ENCODE assay signal across 30 cellular contexts in the genomic region with DNA sequence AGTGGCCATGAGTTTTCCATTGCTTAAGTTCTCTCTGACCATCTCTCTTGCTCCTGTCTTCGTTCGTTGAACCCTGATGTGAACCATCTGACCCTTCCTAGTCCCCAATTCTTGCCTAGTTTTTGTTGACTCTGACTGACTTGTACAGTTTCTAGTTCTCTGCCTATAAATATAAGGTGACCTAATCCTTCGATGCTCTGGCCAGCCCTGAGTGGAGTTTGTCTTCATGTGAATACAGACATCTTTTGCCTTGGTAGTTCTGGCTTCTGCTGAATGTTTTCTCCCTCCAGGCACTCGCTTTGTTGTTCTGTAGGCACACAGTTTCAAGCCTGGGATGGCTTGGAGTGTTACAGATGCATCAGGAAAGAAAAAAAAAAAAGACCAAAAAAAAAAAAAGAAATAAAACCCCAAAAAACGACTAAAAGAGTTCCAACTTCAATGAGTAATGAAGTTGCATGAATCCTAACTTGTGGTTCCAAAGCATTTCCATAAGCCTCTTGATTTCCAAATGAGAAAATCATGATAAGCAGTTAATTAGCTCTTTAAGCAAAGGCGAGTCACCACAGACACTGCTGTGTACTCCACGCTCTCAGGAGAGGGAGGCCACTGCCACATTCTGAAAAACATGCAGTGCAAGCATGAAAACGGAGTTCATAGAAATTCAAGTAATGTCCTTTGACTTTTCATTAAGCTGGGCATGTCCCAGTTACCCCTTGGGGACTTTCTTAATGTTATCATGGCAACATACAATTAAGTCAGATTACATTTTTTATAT.
DNase-seq lines count a peak whose midpoint lies in the region; ATAC-seq and TF ChIP-seq lines count a peak whose summit lies in the region.
"Had no signal": no experiment of that assay in that cellular context is flagged by ENCODE, and none has a peak within 500 bp of the region (broad histone marks: within the 10 kb centered on the region; RNA-seq: fewer than 3 reads in every experiment).

No MANE protein-coding gene starts in this region.

- no peak overlapping the region for H3K4me3 ChIP-seq in left ventricle myocardium inferior
- H3K4me3 ChIP-seq in neural cell (ENCODE audit: low read length), result no peak overlapping the region
- H3K4me3 ChIP-seq: esophagus muscularis mucosa, lower lobe of right lung, sigmoid colon had no signal

- no peak overlapping the region for H3K27ac Mint-ChIP-seq in stimulated activated memory B cell treated with anti-CD40 and anti-IgM and Interleukin-4, amounts not matched to agents 10 μg/mL and 1 μg/mL and 100 μg/mL, for 72 hours
- H3K27ac Mint-ChIP-seq: activated B cell treated with CpG ODN at 0.5 μM for 24 hours; CD14-positive monocyte; T-helper 1 cell treated with Interleukin-12 subunit alpha and Interleukin-12 subunit beta and Interleukin-4 antibody, amounts not matched to agents 30 μg/mL and 1 μg/mL, for 36 hours; type B pancreatic cell had no signal

- peaks cover 20% of the 10 kb centered on the region for H3K4me1 ChIP-seq in left ventricle myocardium inferior
- H3K4me1 ChIP-seq: esophagus muscularis mucosa, lower lobe of right lung had no signal

- peak; percentile 81 for ATAC-seq in Right ventricle myocardium inferior
- ATAC-seq in stimulated activated memory B cell treated with anti-CD40 and anti-IgM and Interleukin-4, amounts not matched to agents 10 μg/mL and 1 μg/mL and 100 μg/mL, for 72 hours, result no peak
- ATAC-seq: lower lobe of right lung had no signal

- H3K4me1 Mint-ChIP-seq in stimulated activated memory B cell treated with anti-CD40 and anti-IgM and Interleukin-4, amounts not matched to agents 10 μg/mL and 1 μg/mL and 100 μg/mL, for 72 hours, result no peaks in the 10 kb centered on the region
- H3K4me1 Mint-ChIP-seq: activated B cell treated with CpG ODN at 0.5 μM for 24 hours, CD14-positive monocyte had no signal

- no peaks in the 10 kb centered on the region for H3K9me2 ChIP-seq in neural cell (ENCODE audit: insufficient read depth, low read length)

- TF ChIP-seq RAD21 in neural cell (conservative IDR thresholded peaks at IDR 0.05), result no peak

- H3K4me3 Mint-ChIP-seq in stimulated activated memory B cell treated with anti-CD40 and anti-IgM and Interleukin-4, amounts not matched to agents 10 μg/mL and 1 μg/mL and 100 μg/mL, for 72 hours, result no peak overlapping the region
- H3K4me3 Mint-ChIP-seq: activated B cell treated with CpG ODN at 0.5 μM for 24 hours; CD14-positive monocyte; nephron progenitor cell; T-helper 1 cell treated with Interleukin-12 subunit alpha and Interleukin-12 subunit beta and Interleukin-4 antibody, amounts not matched to agents 30 μg/mL and 1 μg/mL, for 36 hours had no signal

- peak overlapping the region; percentile 65 for H3K27ac ChIP-seq in left ventricle myocardium inferior (replicated peaks)
- peak overlapping the region; percentile 51 for H3K27ac ChIP-seq in neural cell (ENCODE audit: low read length)
- H3K27ac ChIP-seq: esophagus muscularis mucosa, lower lobe of right lung, RWPE1 had no signal

- DNase-seq in Right ventricle myocardium inferior (ENCODE audit: missing footprints) (no peak), cardiac septum (ENCODE audit: low spot score) (no peak), left ventricle myocardium inferior (no peak), NCI-H748 (lab: John Stamatoyannopoulos, UW; ENCODE audit: unreplicated experiment) (no peak), SKM-1 (lab: John Stamatoyannopoulos, UW; ENCODE audit: unreplicated experiment) (no peak)
- no peak for DNase-seq in activated CD4-positive, alpha-beta T cell treated with anti-CD3 and anti-CD28 coated beads, Interleukin-2, amount 50 U/mL, for 4 hours
- DNase-seq: activated B cell treated with CpG ODN at 0.5 μM for 24 hours; activated CD4-positive, alpha-beta T cell treated with anti-CD3 and anti-CD28 coated beads, Interleukin-2, amount 50 U/mL, for 1 hour; activated T-cell treated with anti-CD3 and anti-CD28 coated beads, Interleukin-2, amount 50 U/mL, for 48 hours; Caco-2; cerebellar nuclear complex; dermis blood vessel endothelial cell; DND-41; foreskin fibroblast; head of caudate nucleus; IMR-90; kidney; lower lobe of right lung; NCI-H510A; nephron progenitor cell; OCI-M1; sigmoid colon; stimulated activated CD4-positive, alpha-beta T cell treated with anti-CD3 and anti-CD28 coated beads, Interleukin-4, amount 100 ng/mL, for 4 hours had no signal

- H4K20me1 ChIP-seq in neural cell (ENCODE audit: insufficient read depth), result no peaks in the 10 kb centered on the region

- no peaks in the 10 kb centered on the region for H3K79me2 ChIP-seq in neural cell (replicated peaks; ENCODE audit: insufficient read depth, low read length)

- no peak for TF ChIP-seq EP300 in neural cell (conservative IDR thresholded peaks at IDR 0.05; ENCODE audit: poor library complexity, severe bottlenecking)

- H3K27me3 Mint-ChIP-seq in stimulated activated memory B cell treated with anti-CD40 and anti-IgM and Interleukin-4, amounts not matched to agents 10 μg/mL and 1 μg/mL and 100 μg/mL, for 72 hours, result no peaks in the 10 kb centered on the region
- H3K27me3 Mint-ChIP-seq: activated B cell treated with CpG ODN at 0.5 μM for 24 hours, type B pancreatic cell had no signal

- no peaks in the 10 kb centered on the region for H3K36me3 Mint-ChIP-seq in stimulated activated memory B cell treated with anti-CD40 and anti-IgM and Interleukin-4, amounts not matched to agents 10 μg/mL and 1 μg/mL and 100 μg/mL, for 72 hours
- H3K36me3 Mint-ChIP-seq: CD14-positive monocyte, type B pancreatic cell had no signal

- H3K27me3 ChIP-seq in left ventricle myocardium inferior (ENCODE audit: low read depth), result no peaks in the 10 kb centered on the region
- no peaks in the 10 kb centered on the region for H3K27me3 ChIP-seq in neural cell (ENCODE audit: insufficient read depth, low read depth, low read length)
- H3K27me3 ChIP-seq: esophagus muscularis mucosa, sigmoid colon had no signal

- H3K4me2 ChIP-seq in neural cell (ENCODE audit: low read length), result no peak overlapping the region

- no peak overlapping the region for H2AFZ ChIP-seq in neural cell (ENCODE audit: low read depth, low read length)

- H3K36me3 ChIP-seq in left ventricle myocardium inferior (no peaks in the 10 kb centered on the region), neural cell (ENCODE audit: insufficient read depth, low read length) (no peaks in the 10 kb centered on the region)
- H3K36me3 ChIP-seq: esophagus muscularis mucosa, lower lobe of right lung, sigmoid colon had no signal

- no peak for TF ChIP-seq CTCF in left ventricle myocardium inferior (IDR thresholded peaks at IDR 0.05; ENCODE audit: borderline replicate concordance)
- no peak for TF ChIP-seq CTCF in neural cell (IDR thresholded peaks at IDR 0.05; ENCODE audit: poor library complexity, severe bottlenecking)

- intact Hi-C loops in Right ventricle myocardium inferior (cut with DNase I), result no loop called here
- intact Hi-C loops in cardiac septum (cut with DNase I), result no loop called here
- intact Hi-C loops in left ventricle myocardium inferior (cut with micrococcal nuclease), result no loop called here

- H3F3A ChIP-seq in neural cell (ENCODE audit: insufficient read depth, low read length, poor library complexity, severe bottlenecking), result no peaks in the 10 kb centered on the region

- peak overlapping the region; percentile 9 for H3K9ac ChIP-seq in neural cell (ENCODE audit: low read length)

- H3K9me3 ChIP-seq in left ventricle myocardium inferior (replicated peaks), result no peaks in the 10 kb centered on the region
- no peaks in the 10 kb centered on the region for H3K9me3 ChIP-seq in neural cell (ENCODE audit: low read length)
- H3K9me3 ChIP-seq: Caco-2, esophagus muscularis mucosa, lower lobe of right lung, sigmoid colon had no signal

- no peaks in the 10 kb centered on the region for H3K9me3 Mint-ChIP-seq in stimulated activated memory B cell treated with anti-CD40 and anti-IgM and Interleukin-4, amounts not matched to agents 10 μg/mL and 1 μg/mL and 100 μg/mL, for 72 hours
- H3K9me3 Mint-ChIP-seq: activated B cell treated with CpG ODN at 0.5 μM for 24 hours; nephron progenitor cell; T-helper 1 cell treated with Interleukin-12 subunit alpha and Interleukin-12 subunit beta and Interleukin-4 antibody, amounts not matched to agents 30 μg/mL and 1 μg/mL, for 36 hours; type B pancreatic cell had no signal

TF ChIP-seq in neural cell, 6 proteins besides CTCF, POLR2A, EP300 and RAD21:
- TF ChIP-seq EZH2 (IDR thresholded peaks at IDR 0.05; ENCODE audit: borderline replicate concordance, insufficient read depth, low read length, poor library complexity, severe bottlenecking) (no peak), MXI1 (conservative IDR thresholded peaks at IDR 0.05; ENCODE audit: poor library complexity, severe bottlenecking) (no peak), SMC3 (conservative IDR thresholded peaks at IDR 0.05; ENCODE audit: poor library complexity) (no peak), POLR2AphosphoS5 (IDR thresholded peaks at IDR 0.05) (no peak), TAF1 (IDR thresholded peaks at IDR 0.05; ENCODE audit: low read depth) (no peak)
- TF ChIP-seq, protein P1, sequence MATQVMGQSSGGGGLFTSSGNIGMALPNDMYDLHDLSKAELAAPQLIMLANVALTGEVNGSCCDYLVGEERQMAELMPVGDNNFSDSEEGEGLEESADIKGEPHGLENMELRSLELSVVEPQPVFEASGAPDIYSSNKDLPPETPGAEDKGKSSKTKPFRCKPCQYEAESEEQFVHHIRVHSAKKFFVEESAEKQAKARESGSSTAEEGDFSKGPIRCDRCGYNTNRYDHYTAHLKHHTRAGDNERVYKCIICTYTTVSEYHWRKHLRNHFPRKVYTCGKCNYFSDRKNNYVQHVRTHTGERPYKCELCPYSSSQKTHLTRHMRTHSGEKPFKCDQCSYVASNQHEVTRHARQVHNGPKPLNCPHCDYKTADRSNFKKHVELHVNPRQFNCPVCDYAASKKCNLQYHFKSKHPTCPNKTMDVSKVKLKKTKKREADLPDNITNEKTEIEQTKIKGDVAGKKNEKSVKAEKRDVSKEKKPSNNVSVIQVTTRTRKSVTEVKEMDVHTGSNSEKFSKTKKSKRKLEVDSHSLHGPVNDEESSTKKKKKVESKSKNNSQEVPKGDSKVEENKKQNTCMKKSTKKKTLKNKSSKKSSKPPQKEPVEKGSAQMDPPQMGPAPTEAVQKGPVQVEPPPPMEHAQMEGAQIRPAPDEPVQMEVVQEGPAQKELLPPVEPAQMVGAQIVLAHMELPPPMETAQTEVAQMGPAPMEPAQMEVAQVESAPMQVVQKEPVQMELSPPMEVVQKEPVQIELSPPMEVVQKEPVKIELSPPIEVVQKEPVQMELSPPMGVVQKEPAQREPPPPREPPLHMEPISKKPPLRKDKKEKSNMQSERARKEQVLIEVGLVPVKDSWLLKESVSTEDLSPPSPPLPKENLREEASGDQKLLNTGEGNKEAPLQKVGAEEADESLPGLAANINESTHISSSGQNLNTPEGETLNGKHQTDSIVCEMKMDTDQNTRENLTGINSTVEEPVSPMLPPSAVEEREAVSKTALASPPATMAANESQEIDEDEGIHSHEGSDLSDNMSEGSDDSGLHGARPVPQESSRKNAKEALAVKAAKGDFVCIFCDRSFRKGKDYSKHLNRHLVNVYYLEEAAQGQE (IDR thresholded peaks at IDR 0.05; ENCODE audit: borderline replicate concordance), result no peak
